Comparison of ENCODE assay signal across 17 cellular contexts in the genomic region with DNA sequence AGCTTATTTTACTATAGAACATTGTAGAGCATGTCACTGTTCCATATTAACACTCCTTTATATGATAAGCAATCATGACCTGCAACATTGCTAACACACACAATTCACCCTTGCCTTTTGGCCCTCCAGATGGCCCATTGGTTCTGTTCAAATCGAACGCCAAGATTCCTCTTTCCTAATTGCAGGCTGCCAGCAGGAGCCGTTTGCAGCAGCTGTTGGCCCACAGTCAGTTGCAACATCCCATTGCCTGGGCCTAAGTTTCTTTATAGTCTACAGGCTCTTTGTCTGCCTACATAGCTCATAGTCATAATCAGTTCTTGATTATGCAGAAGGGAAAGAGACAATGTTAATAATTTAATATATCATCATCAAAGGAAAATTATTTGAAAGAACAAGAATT. TPM values are rescaled to one million over a fixed set of nuclear protein-coding genes. Genes with fewer than 3 reads are reported as not detected.
DNase-seq lines count a peak whose midpoint lies in the region; ATAC-seq and TF ChIP-seq lines count a peak whose summit lies in the region.
"Had no signal": no experiment of that assay in that cellular context is flagged by ENCODE, and none has a peak within 500 bp of the region (broad histone marks: within the 10 kb centered on the region; RNA-seq: fewer than 3 reads in every experiment).

No MANE protein-coding gene starts in this region.

- no peaks in the 10 kb centered on the region for H3K4me1 ChIP-seq in sigmoid colon
- H3K4me1 ChIP-seq in PC-3 (ENCODE audit: insufficient read depth, low read length) = peaks cover 15% of the 10 kb centered on the region
- H3K4me1 ChIP-seq: body of pancreas had no signal

- no peak for TF ChIP-seq POLR2A in sigmoid colon (IDR thresholded peaks at IDR 0.05)

- no peak for TF ChIP-seq EP300 in sigmoid colon (IDR thresholded peaks at IDR 0.05)

- POLR2A ChIA-PET in PC-3 (lab: Charles Lee; ENCODE audit: unreplicated experiment) = no interaction called here
- POLR2A ChIA-PET in CD4-positive, alpha-beta T cell (lab: Charles Lee) = interaction anchor here (1.1 kb wide), 1 partner anchor 37 kb away, joined by 4 read pairs; no protein-coding TSS in a partner anchor

- H3K4me3 Mint-ChIP-seq in CD4-positive, alpha-beta T cell = no peak overlapping the region
- H3K4me3 Mint-ChIP-seq: activated CD4-positive, alpha-beta T cell treated with anti-CD3 and anti-CD28 coated beads, Interleukin-2, amount 10 ng/mL, durations not matched to agents 7 days and 5 days; T-helper 1 cell treated with Interleukin-12 subunit alpha and Interleukin-12 subunit beta and Interleukin-4 antibody, amounts not matched to agents 30 μg/mL and 1 μg/mL, for 36 hours had no signal

- DNase-seq in NCI-H748 (lab: John Stamatoyannopoulos, UW; ENCODE audit: unreplicated experiment) (peak; percentile 26), NCI-H748 treated with DMSO at 0.1 percent for 48 hours (lab: John Stamatoyannopoulos, UW) (no peak), NOMO-1 (lab: John Stamatoyannopoulos, UW; ENCODE audit: unreplicated experiment in 2 of 2) (peak; percentile 66 to 71), fibroblast of gingiva (ENCODE audit: low read depth) (peak; percentile 80), sigmoid colon (peak; percentile 71), NCI-H2029 (lab: John Stamatoyannopoulos, UW) (no peak), PC-3 (no peak)
- DNase-seq in CD4-positive, alpha-beta T cell = no peak
- DNase-seq: activated CD4-positive, alpha-beta T cell treated with anti-CD3 and anti-CD28 coated beads, Interleukin-2, amount 10 ng/mL, durations not matched to agents 7 days and 5 days; DMS153; hypothalamus; Karpas-422; NCI-H526 treated with DMSO at 0.1 percent for 48 hours; stimulated activated CD4-positive, alpha-beta T cell treated with anti-CD3 and anti-CD28 coated beads, Interleukin-15, amount 100 ng/mL, for 24 hours had no signal

- H3K36me3 ChIP-seq in sigmoid colon (no peaks in the 10 kb centered on the region), PC-3 (ENCODE audit: low read depth, low read length) (no peaks in the 10 kb centered on the region)
- H3K36me3 ChIP-seq: ovary had no signal

- no peak overlapping the region for H3K27ac Mint-ChIP-seq in CD4-positive, alpha-beta T cell
- H3K27ac Mint-ChIP-seq: activated CD4-positive, alpha-beta T cell treated with anti-CD3 and anti-CD28 coated beads, Interleukin-2, amount 10 ng/mL, durations not matched to agents 7 days and 5 days; T-helper 1 cell treated with Interleukin-12 subunit alpha and Interleukin-12 subunit beta and Interleukin-4 antibody, amounts not matched to agents 30 μg/mL and 1 μg/mL, for 36 hours had no signal

- CTCF ChIA-PET in PC-3 (lab: Charles Lee) = no interaction called here
- CTCF ChIA-PET in CD4-positive, alpha-beta T cell (lab: Charles Lee) = no interaction called here

- BruUV-seq in PC-3 (replicated peaks; lab: Mats Ljungman, UMichigan) = no TSS peak

- H3K4me3 ChIP-seq in sigmoid colon (no peak overlapping the region), PC-3 (ENCODE audit: low read length) (no peak overlapping the region)
- H3K4me3 ChIP-seq: body of pancreas, ovary had no signal

- H3K27me3 ChIP-seq in sigmoid colon (no peaks in the 10 kb centered on the region), PC-3 (ENCODE audit: low read length) (no peaks in the 10 kb centered on the region)
- no peaks in the 10 kb centered on the region for H3K27me3 ChIP-seq in CD4-positive, alpha-beta T cell (ENCODE audit: control insufficient read depth, insufficient read depth, low read length)
- H3K27me3 ChIP-seq: body of pancreas, ovary had no signal

- no peak overlapping the region for H2AFZ ChIP-seq in PC-3 (ENCODE audit: low read length)

- no peaks in the 10 kb centered on the region for H4K20me1 ChIP-seq in PC-3 (ENCODE audit: low read length)

- intact Hi-C loops in sigmoid colon (cut with DNase I) = no loop called here
- intact Hi-C loops in PC-3 (cut with micrococcal nuclease) = no loop called here
- intact Hi-C loops in CD4-positive, alpha-beta T cell (cut with DNase I, micrococcal nuclease) = no loop called here

- no peak overlapping the region for H3K4me2 ChIP-seq in PC-3 (ENCODE audit: low read length)

- no peaks in the 10 kb centered on the region for H3K36me3 Mint-ChIP-seq in CD4-positive, alpha-beta T cell (ENCODE audit: low read depth)

- H3K9ac ChIP-seq in PC-3 (ENCODE audit: low read length) = no peak overlapping the region

- no peaks in the 10 kb centered on the region for H3K4me1 Mint-ChIP-seq in CD4-positive, alpha-beta T cell (ENCODE audit: low read depth)
- H3K4me1 Mint-ChIP-seq: activated CD4-positive, alpha-beta T cell treated with anti-CD3 and anti-CD28 coated beads, Interleukin-2, amount 10 ng/mL, durations not matched to agents 7 days and 5 days had no signal

- H3K9me3 ChIP-seq in sigmoid colon (no peaks in the 10 kb centered on the region), PC-3 (ENCODE audit: low read length) (no peaks in the 10 kb centered on the region)
- H3K9me3 ChIP-seq in CD4-positive, alpha-beta T cell (ENCODE audit: control insufficient read depth, low read length) = no peaks in the 10 kb centered on the region
- H3K9me3 ChIP-seq: body of pancreas, ovary had no signal

- WGBS in sigmoid colon, 2 donors = 54 to 60% methylated on average over 3 of the region's 3 CpGs

- ATAC-seq in PC-3 = no peak
- no peak for ATAC-seq in CD4-positive, alpha-beta T cell (ENCODE audit: poor library complexity)
- ATAC-seq: body of pancreas had no signal

- H3K27ac ChIP-seq in sigmoid colon (no peak overlapping the region), PC-3 (ENCODE audit: low read length) (no peak overlapping the region)
- H3K27ac ChIP-seq in CD4-positive, alpha-beta T cell (ENCODE audit: low read depth, low read length) = no peak overlapping the region
- H3K27ac ChIP-seq: body of pancreas, ovary had no signal

- no peaks in the 10 kb centered on the region for H3K9me2 ChIP-seq in PC-3 (replicated peaks; ENCODE audit: low read length)

- no peaks in the 10 kb centered on the region for H3K79me2 ChIP-seq in PC-3 (ENCODE audit: low read length)

- H3F3A ChIP-seq in PC-3 (ENCODE audit: low read length, unreplicated experiment) = no peaks in the 10 kb centered on the region

- H3K27me3 Mint-ChIP-seq in CD4-positive, alpha-beta T cell = no peaks in the 10 kb centered on the region

- TF ChIP-seq CTCF in sigmoid colon (IDR thresholded peaks at IDR 0.05) (no peak), PC-3 (conservative IDR thresholded peaks at IDR 0.05; ENCODE audit: low read depth, low read length) (no peak)
- no peak for TF ChIP-seq CTCF in CD4-positive, alpha-beta T cell (IDR thresholded peaks at IDR 0.05)

- H3K9me3 Mint-ChIP-seq in CD4-positive, alpha-beta T cell = no peaks in the 10 kb centered on the region
- H3K9me3 Mint-ChIP-seq: activated CD4-positive, alpha-beta T cell treated with anti-CD3 and anti-CD28 coated beads, Interleukin-2, amount 10 ng/mL, durations not matched to agents 7 days and 5 days; T-helper 1 cell treated with Interleukin-12 subunit alpha and Interleukin-12 subunit beta and Interleukin-4 antibody, amounts not matched to agents 30 μg/mL and 1 μg/mL, for 36 hours had no signal

RNA-seq across cellular contexts. Expression of gene KCTD12, which starts 37.6 kb away (rescaled TPM):
- total RNA-seq in sigmoid colon = 100 to 1,000 TPM in 2 of 4 donors, 10 to 100 TPM in 2; 77.3 to 129 (median 97.5) TPM
- polyA plus RNA-seq in sigmoid colon = 10 to 100 TPM; 14.8 to 22.6 (median 19.8) TPM
- total RNA-seq in PC-3 (2014; rRNA removed) = 7.0 and 7.8 TPM in 2 replicates
- 1 to 10 TPM; 4.8 to 4.9 TPM for total RNA-seq in CD4-positive, alpha-beta T cell

Comparison
In these comparisons a context has a peak if more than half of its experiments do, and no peak if none do; other contexts are left out.
1. DNase-seq: peak in NCI-H748 (single experiment), NOMO-1 (2 of 2), fibroblast of gingiva (single experiment) and sigmoid colon (single experiment); none in NCI-H748 treated with DMSO at 0.1 percent for 48 hours (single experiment), NCI-H2029 (single experiment), PC-3 (single experiment) and CD4-positive, alpha-beta T cell (0 of 10).